Comparison of ENCODE assay signal across 15 cellular contexts in genomic region chr15:84669726-84670125, GRCh38. TPM values are rescaled to one million over a fixed set of nuclear protein-coding genes. Genes with fewer than 3 reads are reported as not detected.
DNase-seq lines count a peak whose midpoint lies in the region; ATAC-seq, FAIRE-seq and TF ChIP-seq lines count a peak whose summit lies in the region.
"Had no signal": no experiment of that assay in that cellular context is flagged by ENCODE, and none has a peak within 500 bp of the region (broad histone marks: within the 10 kb centered on the region; RNA-seq: fewer than 3 reads in every experiment).

No MANE protein-coding gene starts in this region.

- no peak for TF ChIP-seq CTCF in CD4-positive, alpha-beta T cell (IDR thresholded peaks at IDR 0.05)
- no peak for TF ChIP-seq CTCF in HCT116 (IDR thresholded peaks at IDR 0.05 in 2 of 3, conservative IDR thresholded peaks at IDR 0.05 in 1 of 3; ENCODE audit: borderline replicate concordance in 1 of 3, insufficient read depth in 1 of 3, low read depth in 2 of 3, low read length in 2 of 3)
- TF ChIP-seq CTCF in K562 (IDR thresholded peaks at IDR 0.05 in 2 of 3, conservative IDR thresholded peaks at IDR 0.05 in 1 of 3; ENCODE audit: insufficient read depth in 2 of 3, low read depth in 1 of 3, low read length in 3 of 3): no peak
- TF ChIP-seq CTCF in right atrium auricular region (IDR thresholded peaks at IDR 0.05): no peak

- no peak overlapping the region for H3K4me2 ChIP-seq in HCT116 (ENCODE audit: low read length)
- no peak overlapping the region for H3K4me2 ChIP-seq in K562 (ENCODE audit: insufficient read depth, low read length)
- H3K4me2 ChIP-seq: GM23338 had no signal

- no peak for TF ChIP-seq POLR2A in HCT116 (IDR thresholded peaks at IDR 0.05; ENCODE audit: borderline replicate concordance, extremely low read depth, insufficient read depth, insufficient read length)
- no peak for TF ChIP-seq POLR2A in K562 (conservative IDR thresholded peaks at IDR 0.05)

- TF ChIP-seq EP300 in K562 (IDR thresholded peaks at IDR 0.05; ENCODE audit: low read length): no peak

- intact Hi-C loops in CD4-positive, alpha-beta T cell (cut with DNase I, micrococcal nuclease): no loop called here
- intact Hi-C loops in HCT116 (cut with micrococcal nuclease) (no loop called here), K562 (cut with micrococcal nuclease) (no loop called here)

- no peak for ATAC-seq in CD4-positive, alpha-beta T cell (ENCODE audit: poor library complexity)
- ATAC-seq in HCT116: no peak
- no peak for ATAC-seq in K562
- no peak for ATAC-seq in HG03439 (IDR thresholded peaks at IDR 0.05; ENCODE audit: unreplicated experiment)
- ATAC-seq: gastrocnemius medialis, GM23338 had no signal

- peak overlapping the region; percentile 65 for H3K27ac Mint-ChIP-seq in CD4-positive, alpha-beta T cell
- H3K27ac Mint-ChIP-seq: dendritic cell treated with granulocyte-macrophage colony-stimulating factor and Interleukin-4, amounts not matched to agents 40 ng/mL and 50 ng/mL, for 4 days; GM23338 had no signal

- H2AFZ ChIP-seq in HCT116 (ENCODE audit: low read depth, low read length, poor library complexity, severe bottlenecking) (no peak overlapping the region), K562 (ENCODE audit: low read depth, low read length) (no peak overlapping the region)
- H2AFZ ChIP-seq: GM23338 had no signal

- H4K20me1 ChIP-seq in HCT116 (ENCODE audit: insufficient read depth) (0 out of 2 replicates have a peak, but pooled peaks cover 4% of the 10 kb centered on the region), K562 (replicated peaks; ENCODE audit: control insufficient read depth, insufficient read depth, low read length) (no peaks in the 10 kb centered on the region)

- FAIRE-seq in K562 (lab: Jason Lieb, UNC): no peak
- FAIRE-seq: TTC549 had no signal

- no peak for TF ChIP-seq RAD21 in HCT116 (IDR thresholded peaks at IDR 0.05; ENCODE audit: low read depth)
- TF ChIP-seq RAD21 in K562 (CRISPR knock-in tag; conservative IDR thresholded peaks at IDR 0.05 in 1 of 2, IDR thresholded peaks at IDR 0.05 in 1 of 2): no peak

- H3K4me1 ChIP-seq in HCT116 (ENCODE audit: control insufficient read depth in 1 of 2, insufficient read depth in 2 of 2, low read length in 2 of 2) (no peaks in the 10 kb centered on the region; a peak in 1 of 4 replicates), K562 (replicated peaks in 1 of 2; ENCODE audit: control insufficient read depth in 2 of 2, insufficient read depth in 2 of 2, low read length in 2 of 2) (no peaks in the 10 kb centered on the region), right atrium auricular region (no peaks in the 10 kb centered on the region)
- H3K4me1 ChIP-seq: gastrocnemius medialis had no signal

- RAD21 ChIA-PET in HCT116 (lab: Charles Lee; ENCODE audit: low non-redundant PET in 1 of 2, low total read pairs in 2 of 2, uncharacterized antibody in 2 of 2, unreplicated experiment in 2 of 2): no interaction called here

- CTCF ChIA-PET in CD4-positive, alpha-beta T cell (lab: Charles Lee): interaction anchor here (1.2 kb wide), 1 partner anchor 28 kb away, joined by 3 read pairs; no protein-coding TSS in a partner anchor
- CTCF ChIA-PET in HCT116 (lab: Charles Lee) (no interaction called here), K562 (lab: Yijun Ruan, JAX; ENCODE audit: low intra/inter-chr PET ratio) (no interaction called here)

- no peaks in the 10 kb centered on the region for H3K9me2 ChIP-seq in HCT116 (ENCODE audit: insufficient read depth)

- BruUV-seq in HCT116 (replicated peaks; lab: Mats Ljungman, UMichigan) (TSS peak; percentile 57), K562 (replicated peaks; lab: Mats Ljungman, UMichigan) (TSS peak; percentile 51)

- in situ Hi-C loops in K562 (cut with MboI): no loop called here

- H3K9me3 ChIP-seq in CD4-positive, alpha-beta T cell (ENCODE audit: control insufficient read depth, low read length): no peaks in the 10 kb centered on the region
- H3K9me3 ChIP-seq in HCT116 (ENCODE audit: control insufficient read depth in 1 of 2, insufficient read depth in 1 of 2, low read depth in 1 of 2, low read length in 2 of 2) (no peaks in the 10 kb centered on the region), K562 (replicated peaks; ENCODE audit: control insufficient read depth, insufficient read depth, low read depth, low read length) (no peaks in the 10 kb centered on the region), right atrium auricular region (no peaks in the 10 kb centered on the region)
- H3K9me3 ChIP-seq: gastrocnemius medialis had no signal

- H3K79me2 ChIP-seq in HCT116 (ENCODE audit: insufficient read depth, low read length) (0 out of 2 replicates have a peak, but pooled peaks cover 3% of the 10 kb centered on the region), K562 (ENCODE audit: control insufficient read depth, insufficient read depth, low read length) (no peaks in the 10 kb centered on the region)

- H3K4me3 ChIP-seq in HCT116 (replicated peaks in 1 of 2; ENCODE audit: low read depth in 1 of 2, low read length in 2 of 2): no peak overlapping the region
- no peak overlapping the region for H3K4me3 ChIP-seq in K562
- H3K4me3 ChIP-seq in right atrium auricular region: no peak overlapping the region
- H3K4me3 ChIP-seq: gastrocnemius medialis, GM23338 had no signal

- peaks cover 77% of the 10 kb centered on the region for H3K36me3 Mint-ChIP-seq in CD4-positive, alpha-beta T cell (ENCODE audit: low read depth)

- H3K4me3 Mint-ChIP-seq in CD4-positive, alpha-beta T cell: no peak overlapping the region
- H3K4me3 Mint-ChIP-seq: dendritic cell treated with granulocyte-macrophage colony-stimulating factor and Interleukin-4, amounts not matched to agents 40 ng/mL and 50 ng/mL, for 4 days; GM23338 had no signal

- no peak overlapping the region for H3K9ac ChIP-seq in HCT116 (ENCODE audit: low read length)
- no peak overlapping the region for H3K9ac ChIP-seq in K562 (ENCODE audit: insufficient read depth in 1 of 2, low read depth in 2 of 2, low read length in 2 of 2)

- no peak overlapping the region for H3K27ac ChIP-seq in CD4-positive, alpha-beta T cell (ENCODE audit: low read depth, low read length)
- H3K27ac ChIP-seq in HCT116 (ENCODE audit: low read depth, low read length) (no peak overlapping the region), K562 (ENCODE audit: extremely low read depth, low read depth, low read length) (no peak overlapping the region), right atrium auricular region (no peak overlapping the region), caudate nucleus (ENCODE audit: low read depth, low read length) (no peak overlapping the region)
- H3K27ac ChIP-seq: gastrocnemius medialis had no signal

- H3K36me3 ChIP-seq in HCT116 (ENCODE audit: control insufficient read depth in 1 of 2, insufficient read depth in 2 of 2, low read length in 2 of 2) (peaks cover 21 to 35% of the 10 kb centered on the region in 2 experiments), K562 (ENCODE audit: control insufficient read depth, insufficient read depth, low read length) (peaks cover 74% of the 10 kb centered on the region), right atrium auricular region (peaks cover 51% of the 10 kb centered on the region)

- no peaks in the 10 kb centered on the region for H3K9me3 Mint-ChIP-seq in CD4-positive, alpha-beta T cell
- H3K9me3 Mint-ChIP-seq: dendritic cell treated with granulocyte-macrophage colony-stimulating factor and Interleukin-4, amounts not matched to agents 40 ng/mL and 50 ng/mL, for 4 days; naive B cell had no signal

- no peaks in the 10 kb centered on the region for H3K9me1 ChIP-seq in K562 (ENCODE audit: control insufficient read depth, insufficient read depth, low read length)

- POLR2A ChIA-PET in CD4-positive, alpha-beta T cell (lab: Charles Lee): interaction anchor here (1.0 kb wide), 1 partner anchor 16 kb away, joined by 3 read pairs; the partner anchor contains the start of gene WDR73
- POLR2A ChIA-PET in HCT116 (lab: Charles Lee) (no interaction called here), K562 (lab: Yijun Ruan, JAX) (no interaction called here)

- H3K4me1 Mint-ChIP-seq in CD4-positive, alpha-beta T cell (ENCODE audit: low read depth): no peaks in the 10 kb centered on the region
- H3K4me1 Mint-ChIP-seq: GM23338 had no signal

- DNase-seq in CD4-positive, alpha-beta T cell: no peak
- DNase-seq in HCT116 (ENCODE audit: low read depth, low spot score) (no peak), K562 (ENCODE audit: extremely low read depth in 1 of 4, low spot score in 3 of 4) (no peak), right atrium auricular region (ENCODE audit: low spot score) (no peak), caudate nucleus (lab: John Stamatoyannopoulos, UW) (no peak)
- peak; percentile 30 to 34 for DNase-seq in stimulated activated CD4-positive, alpha-beta T cell treated with anti-CD3 and anti-CD28 coated beads, Interleukin-4, amount 100 ng/mL, for 4 hours
- DNase-seq: DMS153, gastrocnemius medialis, naive B cell, NCI-H526, Right ventricle myocardium superior had no signal

- H3K27me3 Mint-ChIP-seq in CD4-positive, alpha-beta T cell: no peaks in the 10 kb centered on the region
- H3K27me3 Mint-ChIP-seq: dendritic cell treated with granulocyte-macrophage colony-stimulating factor and Interleukin-4, amounts not matched to agents 40 ng/mL and 50 ng/mL, for 4 days; naive B cell had no signal

- 91% methylated on average over 8 of the region's 8 CpGs for WGBS in K562 (ENCODE audit: insufficient coverage, low coverage, missing lambda C conversion rate)

- no peaks in the 10 kb centered on the region for H3K27me3 ChIP-seq in CD4-positive, alpha-beta T cell (ENCODE audit: control insufficient read depth, insufficient read depth, low read length)
- H3K27me3 ChIP-seq in HCT116 (ENCODE audit: insufficient read depth, low read length): no peaks in the 10 kb centered on the region
- H3K27me3 ChIP-seq in K562 (ENCODE audit: control insufficient read depth in 2 of 2, insufficient read depth in 2 of 2, low read length in 2 of 2): no peaks in the 10 kb centered on the region
- H3K27me3 ChIP-seq in right atrium auricular region: no peaks in the 10 kb centered on the region
- H3K27me3 ChIP-seq: gastrocnemius medialis had no signal

RNA-seq across cellular contexts. Expression of gene NMB, which starts 11.7 kb away (rescaled TPM):
- total RNA-seq in CD4-positive, alpha-beta T cell: 1 to 10 TPM; 2.2 to 3.7 TPM
- 9.8 TPM for total RNA-seq in HCT116 (2021; ENCODE audit: unreplicated experiment)
- polyA plus RNA-seq in HCT116 (2012): 12.7 and 14.4 TPM in 2 replicates
- total RNA-seq in K562 (2011; cell fraction: chromatin; rRNA removed; ENCODE audit: low replicate concordance): 0.53 TPM in 1 of 2 replicates, not detected in the other
- 0.83 and 1.1 TPM in 2 replicates for total RNA-seq in K562 (2011; cell fraction: nucleolus; rRNA removed)
- 0.66 TPM in 1 of 2 replicates, not detected in the other for total RNA-seq in K562 (2011; cell fraction: nucleoplasm; rRNA removed)
- total RNA-seq in K562 (2014; rRNA removed): 0.53 TPM in 1 of 2 replicates, not detected in the other
- not detected in 2 replicates for total RNA-seq in K562 (2014; rRNA removed; fragmentation: Illumina TruSeq; extraction: Trizol)
- not detected in 2 replicates for total RNA-seq in K562 (2015; rRNA removed; fragmentation: Illumina TruSeq; extraction: Trizol)
- 0.16 and 0.25 TPM in 2 replicates for total RNA-seq in K562 (2021)
- 0.07 and 0.22 TPM in 2 replicates for polyA plus RNA-seq in K562 (2011; rRNA removed)
- polyA plus RNA-seq in K562 (2011; cell fraction: cytosol; rRNA removed): 0.18 TPM in 1 of 2 replicates, not detected in the other
- 0.11 and 0.78 TPM in 2 replicates for polyA plus RNA-seq in K562 (2011; cell fraction: nucleus; rRNA removed)
- 0.13 and 0.17 TPM in 2 replicates for polyA plus RNA-seq in K562 (2012)
- polyA plus RNA-seq in K562 (2014; fragmentation: Illumina TruSeq; extraction: Trizol): not detected in 2 replicates
- polyA plus RNA-seq in K562 (2014; fragmentation: Nextera tagmentation; extraction: Ambion mirVana): under 1 TPM; 0.06 to 0.11 TPM
- not detected in 2 replicates for polyA plus RNA-seq in K562 (2014; rRNA removed)
- polyA minus RNA-seq in K562 (2011; rRNA and poly(A)+ RNA removed): not detected in 2 replicates
- polyA minus RNA-seq in K562 (2011; cell fraction: cytosol; rRNA and poly(A)+ RNA removed): not detected in 2 replicates
- polyA minus RNA-seq in K562 (2011; cell fraction: nucleus; rRNA and poly(A)+ RNA removed): 0.33 and 0.40 TPM in 2 replicates
- total RNA-seq in right atrium auricular region: 1 to 10 TPM; 1.0 to 6.3 TPM

RNA-seq across cellular contexts. Expression of gene WDR73, which starts 15.6 kb away (rescaled TPM):
- 10 to 100 TPM; 17.8 to 23.7 TPM for total RNA-seq in CD4-positive, alpha-beta T cell
- total RNA-seq in HCT116 (2021; ENCODE audit: unreplicated experiment) (35.6 TPM), K562 (2014; rRNA removed) (20.7 and 21.7 TPM in 2 replicates), K562 (2014; rRNA removed; fragmentation: Illumina TruSeq; extraction: Trizol) (24.3 and 24.4 TPM in 2 replicates), K562 (2015; rRNA removed; fragmentation: Illumina TruSeq; extraction: Trizol) (18.6 and 19.8 TPM in 2 replicates), K562 (2021) (21.7 and 22.8 TPM in 2 replicates), right atrium auricular region (10 to 100 TPM in 1 of 2 donors, 1 to 10 TPM in 1; 5.3 to 12.0 TPM)
- 17.7 and 19.2 TPM in 2 replicates for polyA plus RNA-seq in HCT116 (2012)
- 56.0 and 88.7 TPM in 2 replicates for total RNA-seq in K562 (2011; cell fraction: chromatin; rRNA removed; ENCODE audit: low replicate concordance)
- total RNA-seq in K562 (2011; cell fraction: nucleolus; rRNA removed): 38.7 and 40.2 TPM in 2 replicates
- total RNA-seq in K562 (2011; cell fraction: nucleoplasm; rRNA removed): 39.6 and 44.4 TPM in 2 replicates
- polyA plus RNA-seq in K562 (2011; rRNA removed) (20.1 and 24.3 TPM in 2 replicates), K562 (2014; fragmentation: Illumina TruSeq; extraction: Trizol) (21.9 and 25.4 TPM in 2 replicates), K562 (2014; fragmentation: Nextera tagmentation; extraction: Ambion mirVana) (10 to 100 TPM in 1 of 2 experiments, 1 to 10 TPM in 1; 9.2 to 11.5 TPM), K562 (2014; rRNA removed) (23.9 and 30.7 TPM in 2 replicates)
- 19.5 and 21.1 TPM in 2 replicates for polyA plus RNA-seq in K562 (2011; cell fraction: cytosol; rRNA removed)
- polyA plus RNA-seq in K562 (2011; cell fraction: nucleus; rRNA removed): 46.9 and 57.8 TPM in 2 replicates
- polyA plus RNA-seq in K562 (2012): 16.7 and 20.6 TPM in 2 replicates
- 23.4 and 29.0 TPM in 2 replicates for polyA minus RNA-seq in K562 (2011; rRNA and poly(A)+ RNA removed)
- 6.8 and 11.5 TPM in 2 replicates for polyA minus RNA-seq in K562 (2011; cell fraction: cytosol; rRNA and poly(A)+ RNA removed)
- 17.0 and 20.9 TPM in 2 replicates for polyA minus RNA-seq in K562 (2011; cell fraction: nucleus; rRNA and poly(A)+ RNA removed)

RNA-seq across cellular contexts. Expression of gene SEC11A, which starts 46.2 kb away (rescaled TPM):
- total RNA-seq in CD4-positive, alpha-beta T cell: 10 to 100 TPM; 44.1 to 47.0 TPM
- total RNA-seq in HCT116 (2021; ENCODE audit: unreplicated experiment): 175 TPM
- polyA plus RNA-seq in HCT116 (2012): 103 and 124 TPM in 2 replicates
- total RNA-seq in K562 (2011; cell fraction: chromatin; rRNA removed; ENCODE audit: low replicate concordance): 73.8 and 151 TPM in 2 replicates
- total RNA-seq in K562 (2011; cell fraction: nucleolus; rRNA removed): 86.1 and 103 TPM in 2 replicates
- total RNA-seq in K562 (2011; cell fraction: nucleoplasm; rRNA removed): 189 and 195 TPM in 2 replicates
- total RNA-seq in K562 (2014; rRNA removed): 170 and 198 TPM in 2 replicates
- total RNA-seq in K562 (2014; rRNA removed; fragmentation: Illumina TruSeq; extraction: Trizol): 270 and 314 TPM in 2 replicates
- 204 and 217 TPM in 2 replicates for total RNA-seq in K562 (2015; rRNA removed; fragmentation: Illumina TruSeq; extraction: Trizol)
- 175 and 183 TPM in 2 replicates for total RNA-seq in K562 (2021)
- polyA plus RNA-seq in K562 (2011; rRNA removed): 166 and 238 TPM in 2 replicates
- 49.8 and 172 TPM in 2 replicates for polyA plus RNA-seq in K562 (2011; cell fraction: cytosol; rRNA removed)
- polyA plus RNA-seq in K562 (2011; cell fraction: nucleus; rRNA removed): 32.1 and 71.9 TPM in 2 replicates
- 230 and 261 TPM in 2 replicates for polyA plus RNA-seq in K562 (2012)
- polyA plus RNA-seq in K562 (2014; fragmentation: Illumina TruSeq; extraction: Trizol): 240 and 254 TPM in 2 replicates
- 100 to 1,000 TPM; 206 to 229 TPM for polyA plus RNA-seq in K562 (2014; fragmentation: Nextera tagmentation; extraction: Ambion mirVana)
- polyA plus RNA-seq in K562 (2014; rRNA removed): 301 and 310 TPM in 2 replicates
- 166 and 171 TPM in 2 replicates for polyA minus RNA-seq in K562 (2011; rRNA and poly(A)+ RNA removed)
- 52.9 and 55.4 TPM in 2 replicates for polyA minus RNA-seq in K562 (2011; cell fraction: cytosol; rRNA and poly(A)+ RNA removed)
- 17.9 and 29.9 TPM in 2 replicates for polyA minus RNA-seq in K562 (2011; cell fraction: nucleus; rRNA and poly(A)+ RNA removed)
- 10 to 100 TPM; 79.7 to 81.2 TPM for total RNA-seq in right atrium auricular region

Comparison
In these comparisons a context has a peak if more than half of its experiments do, and no peak if none do; other contexts are left out.
1. DNase-seq: peak in stimulated activated CD4-positive, alpha-beta T cell treated with anti-CD3 and anti-CD28 coated beads, Interleukin-4, amount 100 ng/mL, for 4 hours (2 of 2); none in CD4-positive, alpha-beta T cell (0 of 10), HCT116 (single experiment), K562 (0 of 4), right atrium auricular region (single experiment) and caudate nucleus (0 of 61).